In genomic region chr17:78920528-78920927, GRCh38 we compare ENCODE assay signal across 1 cellular context.
TF ChIP-seq lines count a peak whose summit lies in the region.

No MANE protein-coding gene starts in this region.

TF ChIP-seq in HepG2, 621 proteins besides CTCF, POLR2A, EP300 and RAD21 (continues in another document):
- TF ChIP-seq TCF7L2 (IDR thresholded peaks at IDR 0.05; ENCODE audit: low read depth, low read length) (no peak), USF2 (IDR thresholded peaks at IDR 0.05; ENCODE audit: low read depth, low read length) (no peak), USF2 (CRISPR knock-in tag; IDR thresholded peaks at IDR 0.05; ENCODE audit: borderline replicate concordance) (peak; percentile 19; the same call in 1 of the 2 replicates), GATAD2A (CRISPR knock-in tag; IDR thresholded peaks at IDR 0.05) (0 out of 2 replicates have a peak, but pooled peaks have one; percentile 17), KDM5A (IDR thresholded peaks at IDR 0.05; ENCODE audit: borderline replicate concordance, low read length) (no peak), ZNF263 (CRISPR knock-in tag; IDR thresholded peaks at IDR 0.05) (no peak), GABPB1 (CRISPR knock-in tag; IDR thresholded peaks at IDR 0.05) (no peak), ZBTB20 (CRISPR knock-in tag; IDR thresholded peaks at IDR 0.05; ENCODE audit: borderline replicate concordance, low read depth) (no peak), HNF4G (IDR thresholded peaks at IDR 0.05; ENCODE audit: borderline replicate concordance, low read depth, low read length) (no peak), HNF4G (CRISPR knock-in tag; IDR thresholded peaks at IDR 0.05; ENCODE audit: borderline replicate concordance, low read depth) (no peak), U2AF1 (optimal IDR thresholded peaks at IDR 0.05; ENCODE audit: low read depth, low read length) (no peak), CREM (IDR thresholded peaks at IDR 0.05) (no peak), CREM (CRISPR knock-in tag; IDR thresholded peaks at IDR 0.05) (no peak), EEA1 (CRISPR knock-in tag; IDR thresholded peaks at IDR 0.05; ENCODE audit: borderline replicate concordance) (no peak), HOXA9 (CRISPR knock-in tag; IDR thresholded peaks at IDR 0.05; ENCODE audit: borderline replicate concordance) (no peak), GATAD1 (CRISPR knock-in tag; IDR thresholded peaks at IDR 0.05) (no peak), ZNF326 (CRISPR knock-in tag; IDR thresholded peaks at IDR 0.05; ENCODE audit: borderline replicate concordance) (no peak), SRSF4 (IDR thresholded peaks at IDR 0.05; ENCODE audit: low read depth, low read length, poor library complexity, severe bottlenecking) (no peak), CEBPB (IDR thresholded peaks at IDR 0.05; ENCODE audit: borderline replicate concordance, low read depth, low read length) (peak; percentile 35; the same call in 1 of the 2 replicates), ZBTB14 (CRISPR knock-in tag; IDR thresholded peaks at IDR 0.05) (no peak), KAT7 (CRISPR knock-in tag; IDR thresholded peaks at IDR 0.05; ENCODE audit: borderline replicate concordance) (no peak), ZFP1 (CRISPR knock-in tag; IDR thresholded peaks at IDR 0.05) (no peak), ZNF598 (CRISPR knock-in tag; IDR thresholded peaks at IDR 0.05; ENCODE audit: borderline replicate concordance) (0 out of 2 replicates have a peak, but pooled peaks have one; percentile 35), TBX2 (CRISPR knock-in tag; IDR thresholded peaks at IDR 0.05; ENCODE audit: borderline replicate concordance) (no peak), TFE3 (CRISPR knock-in tag; IDR thresholded peaks at IDR 0.05) (peak; percentile 70; the same call in 1 of the 2 replicates), HNF1B (CRISPR knock-in tag; IDR thresholded peaks at IDR 0.05) (peak; percentile 63), ZNF280B (CRISPR knock-in tag; IDR thresholded peaks at IDR 0.05; ENCODE audit: borderline replicate concordance) (no peak), MXD3 (CRISPR knock-in tag; IDR thresholded peaks at IDR 0.05) (no peak), SRF (IDR thresholded peaks at IDR 0.05; ENCODE audit: low read depth, low read length) (no peak), KAT8 (CRISPR knock-in tag; IDR thresholded peaks at IDR 0.05) (no peak), ZNF44 (CRISPR knock-in tag; IDR thresholded peaks at IDR 0.05) (no peak), SSRP1 (CRISPR knock-in tag; IDR thresholded peaks at IDR 0.05) (no peak), SAP130 (CRISPR knock-in tag; IDR thresholded peaks at IDR 0.05; ENCODE audit: low read depth) (0 out of 2 replicates have a peak, but pooled peaks have one; percentile 23)
- TF ChIP-seq, protein P1, sequence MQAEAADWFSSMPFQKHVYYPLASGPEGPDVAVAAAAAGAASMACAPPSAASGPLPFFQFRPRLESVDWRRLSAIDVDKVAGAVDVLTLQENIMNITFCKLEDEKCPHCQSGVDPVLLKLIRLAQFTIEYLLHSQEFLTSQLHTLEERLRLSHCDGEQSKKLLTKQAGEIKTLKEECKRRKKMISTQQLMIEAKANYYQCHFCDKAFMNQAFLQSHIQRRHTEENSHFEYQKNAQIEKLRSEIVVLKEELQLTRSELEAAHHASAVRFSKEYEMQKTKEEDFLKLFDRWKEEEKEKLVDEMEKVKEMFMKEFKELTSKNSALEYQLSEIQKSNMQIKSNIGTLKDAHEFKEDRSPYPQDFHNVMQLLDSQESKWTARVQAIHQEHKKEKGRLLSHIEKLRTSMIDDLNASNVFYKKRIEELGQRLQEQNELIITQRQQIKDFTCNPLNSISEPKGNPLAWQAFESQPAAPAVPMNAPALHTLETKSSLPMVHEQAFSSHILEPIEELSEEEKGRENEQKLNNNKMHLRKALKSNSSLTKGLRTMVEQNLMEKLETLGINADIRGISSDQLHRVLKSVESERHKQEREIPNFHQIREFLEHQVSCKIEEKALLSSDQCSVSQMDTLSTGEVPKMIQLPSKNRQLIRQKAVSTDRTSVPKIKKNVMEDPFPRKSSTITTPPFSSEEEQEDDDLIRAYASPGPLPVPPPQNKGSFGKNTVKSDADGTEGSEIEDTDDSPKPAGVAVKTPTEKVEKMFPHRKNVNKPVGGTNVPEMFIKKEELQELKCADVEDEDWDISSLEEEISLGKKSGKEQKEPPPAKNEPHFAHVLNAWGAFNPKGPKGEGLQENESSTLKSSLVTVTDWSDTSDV (CRISPR knock-in tag; IDR thresholded peaks at IDR 0.05): no peak
- TF ChIP-seq, protein P2, sequence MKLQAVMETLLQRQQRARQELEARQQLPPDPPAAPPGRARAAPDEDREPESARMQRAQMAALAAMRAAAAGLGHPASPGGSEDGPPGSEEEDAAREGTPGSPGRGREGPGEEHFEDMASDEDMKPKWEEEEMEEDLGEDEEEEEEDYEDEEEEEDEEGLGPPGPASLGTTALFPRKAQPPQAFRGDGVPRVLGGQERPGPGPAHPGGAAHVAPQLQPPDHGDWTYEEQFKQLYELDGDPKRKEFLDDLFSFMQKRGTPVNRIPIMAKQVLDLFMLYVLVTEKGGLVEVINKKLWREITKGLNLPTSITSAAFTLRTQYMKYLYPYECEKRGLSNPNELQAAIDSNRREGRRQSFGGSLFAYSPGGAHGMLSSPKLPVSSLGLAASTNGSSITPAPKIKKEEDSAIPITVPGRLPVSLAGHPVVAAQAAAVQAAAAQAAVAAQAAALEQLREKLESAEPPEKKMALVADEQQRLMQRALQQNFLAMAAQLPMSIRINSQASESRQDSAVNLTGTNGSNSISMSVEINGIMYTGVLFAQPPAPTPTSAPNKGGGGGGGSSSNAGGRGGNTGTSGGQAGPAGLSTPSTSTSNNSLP (IDR thresholded peaks at IDR 0.05; ENCODE audit: low read depth, low read length): 0 out of 2 replicates have a peak, but pooled peaks have one; percentile 33
- TF ChIP-seq, protein P3, sequence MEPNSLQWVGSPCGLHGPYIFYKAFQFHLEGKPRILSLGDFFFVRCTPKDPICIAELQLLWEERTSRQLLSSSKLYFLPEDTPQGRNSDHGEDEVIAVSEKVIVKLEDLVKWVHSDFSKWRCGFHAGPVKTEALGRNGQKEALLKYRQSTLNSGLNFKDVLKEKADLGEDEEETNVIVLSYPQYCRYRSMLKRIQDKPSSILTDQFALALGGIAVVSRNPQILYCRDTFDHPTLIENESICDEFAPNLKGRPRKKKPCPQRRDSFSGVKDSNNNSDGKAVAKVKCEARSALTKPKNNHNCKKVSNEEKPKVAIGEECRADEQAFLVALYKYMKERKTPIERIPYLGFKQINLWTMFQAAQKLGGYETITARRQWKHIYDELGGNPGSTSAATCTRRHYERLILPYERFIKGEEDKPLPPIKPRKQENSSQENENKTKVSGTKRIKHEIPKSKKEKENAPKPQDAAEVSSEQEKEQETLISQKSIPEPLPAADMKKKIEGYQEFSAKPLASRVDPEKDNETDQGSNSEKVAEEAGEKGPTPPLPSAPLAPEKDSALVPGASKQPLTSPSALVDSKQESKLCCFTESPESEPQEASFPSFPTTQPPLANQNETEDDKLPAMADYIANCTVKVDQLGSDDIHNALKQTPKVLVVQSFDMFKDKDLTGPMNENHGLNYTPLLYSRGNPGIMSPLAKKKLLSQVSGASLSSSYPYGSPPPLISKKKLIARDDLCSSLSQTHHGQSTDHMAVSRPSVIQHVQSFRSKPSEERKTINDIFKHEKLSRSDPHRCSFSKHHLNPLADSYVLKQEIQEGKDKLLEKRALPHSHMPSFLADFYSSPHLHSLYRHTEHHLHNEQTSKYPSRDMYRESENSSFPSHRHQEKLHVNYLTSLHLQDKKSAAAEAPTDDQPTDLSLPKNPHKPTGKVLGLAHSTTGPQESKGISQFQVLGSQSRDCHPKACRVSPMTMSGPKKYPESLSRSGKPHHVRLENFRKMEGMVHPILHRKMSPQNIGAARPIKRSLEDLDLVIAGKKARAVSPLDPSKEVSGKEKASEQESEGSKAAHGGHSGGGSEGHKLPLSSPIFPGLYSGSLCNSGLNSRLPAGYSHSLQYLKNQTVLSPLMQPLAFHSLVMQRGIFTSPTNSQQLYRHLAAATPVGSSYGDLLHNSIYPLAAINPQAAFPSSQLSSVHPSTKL (CRISPR knock-in tag; IDR thresholded peaks at IDR 0.05): 0 out of 2 replicates have a peak, but pooled peaks have one; percentile 19
- TF ChIP-seq, protein P4, sequence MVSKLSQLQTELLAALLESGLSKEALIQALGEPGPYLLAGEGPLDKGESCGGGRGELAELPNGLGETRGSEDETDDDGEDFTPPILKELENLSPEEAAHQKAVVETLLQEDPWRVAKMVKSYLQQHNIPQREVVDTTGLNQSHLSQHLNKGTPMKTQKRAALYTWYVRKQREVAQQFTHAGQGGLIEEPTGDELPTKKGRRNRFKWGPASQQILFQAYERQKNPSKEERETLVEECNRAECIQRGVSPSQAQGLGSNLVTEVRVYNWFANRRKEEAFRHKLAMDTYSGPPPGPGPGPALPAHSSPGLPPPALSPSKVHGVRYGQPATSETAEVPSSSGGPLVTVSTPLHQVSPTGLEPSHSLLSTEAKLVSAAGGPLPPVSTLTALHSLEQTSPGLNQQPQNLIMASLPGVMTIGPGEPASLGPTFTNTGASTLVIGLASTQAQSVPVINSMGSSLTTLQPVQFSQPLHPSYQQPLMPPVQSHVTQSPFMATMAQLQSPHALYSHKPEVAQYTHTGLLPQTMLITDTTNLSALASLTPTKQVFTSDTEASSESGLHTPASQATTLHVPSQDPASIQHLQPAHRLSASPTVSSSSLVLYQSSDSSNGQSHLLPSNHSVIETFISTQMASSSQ (IDR thresholded peaks at IDR 0.05; ENCODE audit: low read depth): peak; percentile 66
- TF ChIP-seq, protein P4 (CRISPR knock-in tag; IDR thresholded peaks at IDR 0.05; ENCODE audit: borderline replicate concordance): peak; percentile 75; the same call in 1 of the 2 replicates
